Comparison of ENCODE assay signal across 8 cellular contexts in the genomic region with DNA sequence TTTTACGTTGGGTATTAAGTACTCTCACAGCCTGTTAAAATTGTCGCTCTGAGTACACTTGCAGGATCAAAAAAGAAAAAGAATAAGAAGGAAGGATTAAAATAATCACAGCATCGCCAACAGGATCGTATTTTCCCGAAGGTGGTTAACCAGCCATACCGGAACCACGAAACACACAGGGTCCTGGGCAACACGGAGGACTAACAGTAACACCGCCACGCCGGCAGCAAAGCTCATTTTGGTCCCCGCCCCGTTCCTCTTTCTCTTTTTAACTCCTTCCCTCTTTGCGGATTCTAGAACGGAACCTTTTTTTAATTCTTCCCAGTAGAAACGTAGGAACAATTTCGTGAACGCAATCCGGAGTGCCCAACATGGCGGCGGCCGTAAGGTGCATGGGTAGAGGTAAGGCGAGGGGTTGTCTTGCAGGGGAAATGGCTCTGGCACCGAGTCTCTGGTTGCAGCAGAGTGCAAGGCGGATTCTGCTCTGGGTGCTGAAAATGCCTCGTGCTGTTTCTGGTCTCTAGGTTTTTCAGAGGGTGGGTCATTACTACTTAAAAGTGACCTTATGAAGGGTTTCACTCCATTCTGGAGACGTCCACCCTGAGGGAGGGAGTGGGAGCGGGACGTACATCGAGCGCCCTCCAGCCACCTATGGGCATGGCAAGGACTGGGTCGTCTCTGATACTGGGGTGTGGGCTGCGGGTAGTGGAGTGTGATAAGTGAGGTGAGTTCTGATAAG. TPM values are rescaled to one million over a fixed set of nuclear protein-coding genes. Genes with fewer than 3 reads are reported as not detected.
DNase-seq lines count a peak whose midpoint lies in the region; ATAC-seq, FAIRE-seq and TF ChIP-seq lines count a peak whose summit lies in the region.

Gene MRPL1 (plus strand): TSS at position 353 of the 739 bp plus-strand sequence. CDS start 19 bp downstream, at position 372.

- WGBS in psoas muscle, 3 donors, result 0 to 1% (median 0%) methylated on average over 33 of the region's 33 CpGs

- ATAC-seq in GM18498 (IDR thresholded peaks at IDR 0.05; ENCODE audit: unreplicated experiment) (peak; percentile 86), HG02938 (IDR thresholded peaks at IDR 0.05; ENCODE audit: unreplicated experiment) (peak; percentile 75), left ventricle myocardium superior (peak; percentile 98), psoas muscle (peak; percentile 95 to 97 (median 96))

- TF ChIP-seq CTCF in psoas muscle (IDR thresholded peaks at IDR 0.05), result no peak

- H3K36me3 ChIP-seq in psoas muscle (ENCODE audit: insufficient read depth in 1 of 2, low read depth in 1 of 2), result peaks cover 0 to 4% of the 10 kb centered on the region in 2 donors

- peak; percentile 80 for FAIRE-seq in urothelium cell line (lab: Jason Lieb, UNC)

- no peaks in the 10 kb centered on the region for H3K9me3 ChIP-seq in psoas muscle

- H3K27ac ChIP-seq in angular gyrus (ENCODE audit: low read depth, low read length), result peak within 1 kb of the TSS; percentile 95
- H3K27ac ChIP-seq in psoas muscle, result peak within 1 kb of the TSS; percentile 99

- intact Hi-C loops in left ventricle myocardium superior (cut with micrococcal nuclease) (no loop called here), psoas muscle (cut with DNase I) (loop anchor here in 1 of 2 donors (1.0 to 10.0 kb wide), 2 partner anchors 42 to 128 kb away; no protein-coding TSS in a partner anchor)

- DNase-seq in NCI-H187 (lab: John Stamatoyannopoulos, UW) (peak; percentile 94 to 96), T-helper 2 cell (peak; percentile 59 to 98 (median 84)), left ventricle myocardium superior (peak; percentile 88), psoas muscle (peak; percentile 86 to 94), urothelium cell line (ENCODE audit: low spot score) (peak; percentile 88)

- H3K4me3 ChIP-seq in psoas muscle, result peak within 1 kb of the TSS; percentile 95

- peaks cover 10% of the 10 kb centered on the region for H3K4me1 ChIP-seq in psoas muscle

- no peaks in the 10 kb centered on the region for H3K27me3 ChIP-seq in psoas muscle (ENCODE audit: insufficient read depth in 3 of 3, low read length in 2 of 3)

RNA-seq across cellular contexts. Expression of gene MRPL1, which starts in this region (rescaled TPM):
- 52.3 TPM for total RNA-seq in left ventricle myocardium superior
- total RNA-seq in psoas muscle, result 10 to 100 TPM; 28.1 to 49.9 (median 37.8) TPM
- 10 to 100 TPM; 34.1 to 64.6 (median 43.4) TPM for polyA plus RNA-seq in psoas muscle

Comparison
In these comparisons a context has a peak if more than half of its experiments do, and no peak if none do; other contexts are left out.
1. Peak in every context shown above with its lines: DNase-seq, ATAC-seq, H3K4me3 ChIP-seq and H3K27ac ChIP-seq.